16 cellular contexts compared by ENCODE assay signal in the genomic region with DNA sequence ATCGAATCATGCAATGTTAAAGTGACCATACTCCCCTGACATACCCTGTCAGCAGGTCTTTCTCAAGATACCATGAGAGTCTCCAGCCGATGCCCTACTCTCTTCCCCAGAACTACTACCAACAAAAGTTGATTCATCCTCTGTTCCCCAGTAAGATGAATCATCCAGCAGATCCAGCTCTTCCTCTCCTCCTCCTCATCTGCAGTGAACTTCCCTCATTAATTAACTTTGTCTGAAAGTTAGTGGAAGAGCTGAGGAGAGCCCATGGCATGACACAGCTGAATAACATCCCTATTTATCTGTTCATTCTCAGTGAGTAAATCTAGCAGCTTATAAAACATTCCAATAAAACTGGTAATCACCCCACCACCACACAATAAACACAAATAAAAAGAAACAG.
A peak's percentile ranks its signal among the peaks of the same experiment; 100 is the strongest.
DNase-seq lines count a peak whose midpoint lies in the region; ATAC-seq and TF ChIP-seq lines count a peak whose summit lies in the region.
"Had no signal": no experiment of that assay in that cellular context is flagged by ENCODE, and none has a peak within 500 bp of the region (broad histone marks: within the 10 kb centered on the region; RNA-seq: fewer than 3 reads in every experiment).

No MANE protein-coding gene starts in this region.

- H3K27me3 ChIP-seq in SK-N-SH (ENCODE audit: insufficient read depth): no peaks in the 10 kb centered on the region
- no peaks in the 10 kb centered on the region for H3K27me3 ChIP-seq in vagina
- H3K27me3 ChIP-seq: body of pancreas, dorsolateral prefrontal cortex, gastrocnemius medialis had no signal

- CTCF ChIA-PET in SK-N-SH (lab: Yijun Ruan, JAX): no interaction called here
- CTCF ChIA-PET in activated CD4-positive, alpha-beta T cell treated with anti-CD3 and anti-CD28 coated beads, Interleukin-2, amount 10 ng/mL, durations not matched to agents 7 days and 5 days (lab: Charles Lee): interaction anchor here (0.6 to 1.0 kb wide), 2 partner anchors 10 to 1214 kb away, joined by 3 to 5 read pairs; no protein-coding TSS in a partner anchor

- H4K20me1 ChIP-seq in SK-N-SH (ENCODE audit: insufficient read depth): no peaks in the 10 kb centered on the region

- DNase-seq in GM03348 (ENCODE audit: low spot score) (peak; percentile 36), SK-N-SH (no peak), fibroblast of peridontal ligament (ENCODE audit: extremely low read depth) (peak; percentile 30), skeletal muscle cell (ENCODE audit: low read depth) (peak; percentile 60), vagina (ENCODE audit: extremely low spot score in 2 of 2) (no peak)
- no peak for DNase-seq in activated CD4-positive, alpha-beta T cell treated with anti-CD3 and anti-CD28 coated beads, Interleukin-2, amount 10 ng/mL, durations not matched to agents 7 days and 5 days
- DNase-seq: body of pancreas, DND-41, dorsolateral prefrontal cortex, gastrocnemius medialis, IMR-90, natural killer cell had no signal

- no peak overlapping the region for H3K4me3 ChIP-seq in SK-N-SH (ENCODE audit: low read depth in 2 of 2, low read length in 1 of 2)
- H3K4me3 ChIP-seq in skeletal muscle cell (ENCODE audit: low read depth, low read length): no peak overlapping the region
- H3K4me3 ChIP-seq in vagina: no peak overlapping the region
- H3K4me3 ChIP-seq: body of pancreas, dorsolateral prefrontal cortex, gastrocnemius medialis had no signal

- H3K9me3 Mint-ChIP-seq in activated CD4-positive, alpha-beta T cell treated with anti-CD3 and anti-CD28 coated beads, Interleukin-2, amount 10 ng/mL, durations not matched to agents 7 days and 5 days: no peaks in the 10 kb centered on the region
- H3K9me3 Mint-ChIP-seq: natural killer cell had no signal

- H3K36me3 Mint-ChIP-seq in activated CD4-positive, alpha-beta T cell treated with anti-CD3 and anti-CD28 coated beads, Interleukin-2, amount 10 ng/mL, durations not matched to agents 7 days and 5 days (ENCODE audit: low read depth): no peaks in the 10 kb centered on the region
- H3K36me3 Mint-ChIP-seq: CD14-positive monocyte, natural killer cell had no signal

- intact Hi-C loops in vagina (cut with DNase I): no loop called here

- TF ChIP-seq CTCF in SK-N-SH (IDR thresholded peaks at IDR 0.05) (no peak), vagina (IDR thresholded peaks at IDR 0.05) (no peak)

- H3K4me3 Mint-ChIP-seq in activated CD4-positive, alpha-beta T cell treated with anti-CD3 and anti-CD28 coated beads, Interleukin-2, amount 10 ng/mL, durations not matched to agents 7 days and 5 days: no peak overlapping the region
- H3K4me3 Mint-ChIP-seq: CD14-positive monocyte, natural killer cell had no signal

- peaks cover 4% of the 10 kb centered on the region for H3F3A ChIP-seq in SK-N-SH (replicated peaks; ENCODE audit: insufficient read depth)

- H3K79me2 ChIP-seq in SK-N-SH (ENCODE audit: insufficient read depth): no peaks in the 10 kb centered on the region

- H3K9me3 ChIP-seq in SK-N-SH (no peaks in the 10 kb centered on the region), vagina (no peaks in the 10 kb centered on the region)
- H3K9me3 ChIP-seq: body of pancreas, gastrocnemius medialis had no signal

- no peak overlapping the region for H3K27ac Mint-ChIP-seq in activated CD4-positive, alpha-beta T cell treated with anti-CD3 and anti-CD28 coated beads, Interleukin-2, amount 10 ng/mL, durations not matched to agents 7 days and 5 days
- H3K27ac Mint-ChIP-seq: CD14-positive monocyte, natural killer cell had no signal

- TF ChIP-seq RAD21 in SK-N-SH (IDR thresholded peaks at IDR 0.05; ENCODE audit: low read length): no peak

- H3K4me1 Mint-ChIP-seq in activated CD4-positive, alpha-beta T cell treated with anti-CD3 and anti-CD28 coated beads, Interleukin-2, amount 10 ng/mL, durations not matched to agents 7 days and 5 days: no peaks in the 10 kb centered on the region
- H3K4me1 Mint-ChIP-seq: CD14-positive monocyte, natural killer cell had no signal

- ATAC-seq in GM18505 (IDR thresholded peaks at IDR 0.05; ENCODE audit: unreplicated experiment) (no peak), GM21528 (IDR thresholded peaks at IDR 0.05; ENCODE audit: low FRiP score, unreplicated experiment) (no peak)
- ATAC-seq: body of pancreas, gastrocnemius medialis, natural killer cell had no signal

- H3K36me3 ChIP-seq in SK-N-SH (replicated peaks in 1 of 2; ENCODE audit: control insufficient read depth in 1 of 2, insufficient read depth in 2 of 2, low read length in 1 of 2) (no peaks in the 10 kb centered on the region), vagina (no peaks in the 10 kb centered on the region)
- H3K36me3 ChIP-seq: gastrocnemius medialis had no signal

- no peaks in the 10 kb centered on the region for H3K9me2 ChIP-seq in SK-N-SH

- no peak overlapping the region for H2AFZ ChIP-seq in SK-N-SH (ENCODE audit: low read depth)

- H3K27me3 Mint-ChIP-seq in activated CD4-positive, alpha-beta T cell treated with anti-CD3 and anti-CD28 coated beads, Interleukin-2, amount 10 ng/mL, durations not matched to agents 7 days and 5 days: peaks cover 2% of the 10 kb centered on the region

- POLR2A ChIA-PET in SK-N-SH (lab: Yijun Ruan, JAX): no interaction called here
- POLR2A ChIA-PET in activated CD4-positive, alpha-beta T cell treated with anti-CD3 and anti-CD28 coated beads, Interleukin-2, amount 10 ng/mL, durations not matched to agents 7 days and 5 days (lab: Charles Lee): no interaction called here

- 43% methylated on average over 2 of the region's 2 CpGs for WGBS in SK-N-SH (ENCODE audit: low lambda C conversion rate)

- no peak overlapping the region for H3K9ac ChIP-seq in SK-N-SH

- TF ChIP-seq POLR2A in GM18505 (IDR thresholded peaks at IDR 0.05; ENCODE audit: borderline replicate concordance, extremely low read depth, insufficient read depth, insufficient read length) (no peak), vagina (IDR thresholded peaks at IDR 0.05) (no peak)

- no peak overlapping the region for H3K4me2 ChIP-seq in SK-N-SH

- H3K27ac ChIP-seq in SK-N-SH (ENCODE audit: low read depth in 2 of 2, low read length in 1 of 2) (peak overlapping the region in 1 of 2 experiments; percentile 50; a peak in 2 of 4 replicates), vagina (no peak overlapping the region)
- H3K27ac ChIP-seq: body of pancreas, dorsolateral prefrontal cortex, gastrocnemius medialis, VCaP had no signal

- H3K4me1 ChIP-seq in SK-N-SH (ENCODE audit: control insufficient read depth in 1 of 2, insufficient read depth in 2 of 2, low read depth in 1 of 2, low read length in 1 of 2) (peaks cover 0 to 3% of the 10 kb centered on the region in 2 experiments; a peak in 1 of 4 replicates), vagina (no peaks in the 10 kb centered on the region)
- H3K4me1 ChIP-seq: body of pancreas, gastrocnemius medialis had no signal

- peak in 1 of 2 experiments; percentile 79; a peak in 1 of 4 replicates for TF ChIP-seq EP300 in SK-N-SH (IDR thresholded peaks at IDR 0.05; ENCODE audit: borderline replicate concordance in 1 of 2, low read depth in 1 of 2, low read length in 1 of 2)

TF ChIP-seq in SK-N-SH, 30 proteins besides CTCF, POLR2A, EP300 and RAD21 (continues in another document):
- no peak for TF ChIP-seq GABPA (IDR thresholded peaks at IDR 0.05; ENCODE audit: low read depth)
- TF ChIP-seq JUND (IDR thresholded peaks at IDR 0.05): peak; percentile 79
- no peak for TF ChIP-seq NRF1 (IDR thresholded peaks at IDR 0.05; ENCODE audit: low read depth, low read length)
- TF ChIP-seq, protein P1, sequence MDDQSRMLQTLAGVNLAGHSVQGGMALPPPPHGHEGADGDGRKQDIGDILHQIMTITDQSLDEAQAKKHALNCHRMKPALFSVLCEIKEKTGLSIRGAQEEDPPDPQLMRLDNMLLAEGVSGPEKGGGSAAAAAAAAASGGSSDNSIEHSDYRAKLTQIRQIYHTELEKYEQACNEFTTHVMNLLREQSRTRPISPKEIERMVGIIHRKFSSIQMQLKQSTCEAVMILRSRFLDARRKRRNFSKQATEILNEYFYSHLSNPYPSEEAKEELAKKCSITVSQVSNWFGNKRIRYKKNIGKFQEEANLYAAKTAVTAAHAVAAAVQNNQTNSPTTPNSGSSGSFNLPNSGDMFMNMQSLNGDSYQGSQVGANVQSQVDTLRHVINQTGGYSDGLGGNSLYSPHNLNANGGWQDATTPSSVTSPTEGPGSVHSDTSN (IDR thresholded peaks at IDR 0.05): peak; percentile 84
- peak; percentile 95 for TF ChIP-seq FOSL2 (IDR thresholded peaks at IDR 0.05; ENCODE audit: borderline replicate concordance, low read depth)
- TF ChIP-seq MXI1 (IDR thresholded peaks at IDR 0.05; ENCODE audit: low read depth, low read length): no peak
- no peak for TF ChIP-seq TAF1 (IDR thresholded peaks at IDR 0.05; ENCODE audit: borderline replicate concordance, low read depth, low read length)
- TF ChIP-seq, protein P2, sequence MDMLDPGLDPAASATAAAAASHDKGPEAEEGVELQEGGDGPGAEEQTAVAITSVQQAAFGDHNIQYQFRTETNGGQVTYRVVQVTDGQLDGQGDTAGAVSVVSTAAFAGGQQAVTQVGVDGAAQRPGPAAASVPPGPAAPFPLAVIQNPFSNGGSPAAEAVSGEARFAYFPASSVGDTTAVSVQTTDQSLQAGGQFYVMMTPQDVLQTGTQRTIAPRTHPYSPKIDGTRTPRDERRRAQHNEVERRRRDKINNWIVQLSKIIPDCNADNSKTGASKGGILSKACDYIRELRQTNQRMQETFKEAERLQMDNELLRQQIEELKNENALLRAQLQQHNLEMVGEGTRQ (IDR thresholded peaks at IDR 0.05; ENCODE audit: borderline replicate concordance, low read depth, low read length): no peak
- TF ChIP-seq FOXM1 (IDR thresholded peaks at IDR 0.05; ENCODE audit: low read depth): no peak
- peak; percentile 10; the same call in 1 of the 2 replicates for TF ChIP-seq NFIC (IDR thresholded peaks at IDR 0.05; ENCODE audit: borderline replicate concordance)
- TF ChIP-seq FOXJ3 (CRISPR knock-in tag; IDR thresholded peaks at IDR 0.05): no peak
- TF ChIP-seq RCOR1 (IDR thresholded peaks at IDR 0.05; ENCODE audit: low read length): no peak
- TF ChIP-seq, protein P3, sequence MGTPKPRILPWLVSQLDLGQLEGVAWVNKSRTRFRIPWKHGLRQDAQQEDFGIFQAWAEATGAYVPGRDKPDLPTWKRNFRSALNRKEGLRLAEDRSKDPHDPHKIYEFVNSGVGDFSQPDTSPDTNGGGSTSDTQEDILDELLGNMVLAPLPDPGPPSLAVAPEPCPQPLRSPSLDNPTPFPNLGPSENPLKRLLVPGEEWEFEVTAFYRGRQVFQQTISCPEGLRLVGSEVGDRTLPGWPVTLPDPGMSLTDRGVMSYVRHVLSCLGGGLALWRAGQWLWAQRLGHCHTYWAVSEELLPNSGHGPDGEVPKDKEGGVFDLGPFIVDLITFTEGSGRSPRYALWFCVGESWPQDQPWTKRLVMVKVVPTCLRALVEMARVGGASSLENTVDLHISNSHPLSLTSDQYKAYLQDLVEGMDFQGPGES (IDR thresholded peaks at IDR 0.05; ENCODE audit: low read depth, low read length): no peak
- TF ChIP-seq YY1 (IDR thresholded peaks at IDR 0.05; ENCODE audit: low read depth): no peak
- TF ChIP-seq POLR2AphosphoS5 (IDR thresholded peaks at IDR 0.05; ENCODE audit: low read depth, low read length): no peak

Comparison
In these comparisons a context has a peak if more than half of its experiments do, and no peak if none do; other contexts are left out.
1. DNase-seq: peak in GM03348 (single experiment), fibroblast of peridontal ligament (single experiment) and skeletal muscle cell (single experiment); none in SK-N-SH (single experiment), activated CD4-positive, alpha-beta T cell treated with anti-CD3 and anti-CD28 coated beads, Interleukin-2, amount 10 ng/mL, durations not matched to agents 7 days and 5 days (single experiment) and vagina (0 of 2).